11 cellular contexts compared by ENCODE assay signal in genomic region chr2:129233751-129234406, GRCh38.
DNase-seq lines count a peak whose midpoint lies in the region; ATAC-seq and TF ChIP-seq lines count a peak whose summit lies in the region.
"Had no signal": no experiment of that assay in that cellular context is flagged by ENCODE, and none has a peak within 500 bp of the region (broad histone marks: within the 10 kb centered on the region; RNA-seq: fewer than 3 reads in every experiment).

No MANE protein-coding gene starts in this region.

- H3K4me3 ChIP-seq in epithelial cell of esophagus (ENCODE audit: low read length): no peak overlapping the region
- no peak overlapping the region for H3K4me3 ChIP-seq in colonic mucosa

- no peak overlapping the region for H3K9ac ChIP-seq in colonic mucosa (ENCODE audit: low read depth in 2 of 2, low read length in 2 of 2)

- peak; percentile 20 for TF ChIP-seq CTCF in GM10248 (IDR thresholded peaks at IDR 0.05; ENCODE audit: control extremely low read depth, extremely low read depth, low read depth, missing control alignments)
- peak; percentile 39; the same call in 1 of the 2 replicates for TF ChIP-seq CTCF in LNCAP (IDR thresholded peaks at IDR 0.05)
- peak; percentile 51 for TF ChIP-seq CTCF in epithelial cell of esophagus (IDR thresholded peaks at IDR 0.05; ENCODE audit: insufficient read depth, low read depth, low read length, missing control alignments)
- TF ChIP-seq CTCF in neural crest cell (conservative IDR thresholded peaks at IDR 0.05): peak; percentile 37
- no peak for TF ChIP-seq CTCF in colonic mucosa (IDR thresholded peaks at IDR 0.05)

- H3K36me3 ChIP-seq in colonic mucosa: no peaks in the 10 kb centered on the region

- no peaks in the 10 kb centered on the region for H3K36me3 Mint-ChIP-seq in neural crest cell (ENCODE audit: low read depth)
- H3K36me3 Mint-ChIP-seq in activated T-cell treated with anti-CD3 and anti-CD28 coated beads, Interleukin-2, amount 50 U/mL, for 4 hours (ENCODE audit: insufficient read depth): no peaks in the 10 kb centered on the region

- H3K4me1 ChIP-seq in colonic mucosa: no peaks in the 10 kb centered on the region

- H3K9me3 ChIP-seq in colonic mucosa: no peaks in the 10 kb centered on the region

- H3K27ac ChIP-seq in colonic mucosa: no peak overlapping the region

- CTCF ChIA-PET in GM10248 (lab: Yijun Ruan, JAX): interaction anchor here (1.0 to 1.4 kb wide), 3 partner anchors 10 to 20 kb away, joined by 3 to 5 read pairs (median 4); no protein-coding TSS in a partner anchor

- no peak overlapping the region for H3K27ac Mint-ChIP-seq in neural crest cell (ENCODE audit: unreplicated experiment)
- H3K27ac Mint-ChIP-seq: activated T-helper 2 cell treated with anti-CD3 and anti-CD28 coated beads, Interferon-gamma antibody, Interleukin-2, Interleukin-4, amounts not matched to agents 10 μg/mL and 5 μg/mL and 100 μg/mL, durations not matched to agents 14 hours and 24 hours and 36 hours had no signal

- H3K4me1 Mint-ChIP-seq in neural crest cell: no peaks in the 10 kb centered on the region
- H3K4me1 Mint-ChIP-seq in activated T-cell treated with anti-CD3 and anti-CD28 coated beads, Interleukin-2, amount 50 U/mL, for 4 hours (ENCODE audit: low read depth): no peaks in the 10 kb centered on the region

- no peak for ATAC-seq in GM18511 (IDR thresholded peaks at IDR 0.05; ENCODE audit: unreplicated experiment)
- no peak for ATAC-seq in activated T-cell treated with anti-CD3 and anti-CD28 coated beads, Interleukin-2, amount 50 U/mL, for 4 hours

- H3K9me3 Mint-ChIP-seq in neural crest cell: no peaks in the 10 kb centered on the region
- H3K9me3 Mint-ChIP-seq in activated T-cell treated with anti-CD3 and anti-CD28 coated beads, Interleukin-2, amount 50 U/mL, for 4 hours: no peaks in the 10 kb centered on the region
- H3K9me3 Mint-ChIP-seq: activated T-helper 2 cell treated with anti-CD3 and anti-CD28 coated beads, Interferon-gamma antibody, Interleukin-2, Interleukin-4, amounts not matched to agents 10 μg/mL and 5 μg/mL and 100 μg/mL, durations not matched to agents 14 hours and 24 hours and 36 hours had no signal

- POLR2A ChIA-PET in GM10248 (lab: Yijun Ruan, JAX): interaction anchor here (0.6 kb wide), 1 partner anchor 11 kb away, joined by 3 read pairs; no protein-coding TSS in a partner anchor

- intact Hi-C loops in colonic mucosa (cut with DNase I): no loop called here

- no peaks in the 10 kb centered on the region for H3K27me3 ChIP-seq in colonic mucosa

- no peaks in the 10 kb centered on the region for H3K27me3 Mint-ChIP-seq in neural crest cell (ENCODE audit: low read depth)
- no peaks in the 10 kb centered on the region for H3K27me3 Mint-ChIP-seq in activated T-cell treated with anti-CD3 and anti-CD28 coated beads, Interleukin-2, amount 50 U/mL, for 4 hours (ENCODE audit: low read depth)

- H3K4me3 Mint-ChIP-seq in neural crest cell: no peak overlapping the region
- H3K4me3 Mint-ChIP-seq in activated T-cell treated with anti-CD3 and anti-CD28 coated beads, Interleukin-2, amount 50 U/mL, for 4 hours: no peak overlapping the region

- DNase-seq in GM10248 (ENCODE audit: extremely low spot score) (peak; percentile 25), epithelial cell of esophagus (ENCODE audit: low read depth) (peak; percentile 57), neural crest cell (ENCODE audit: low read depth, low spot score) (no peak), colonic mucosa (no peak)
- DNase-seq in activated T-cell treated with anti-CD3 and anti-CD28 coated beads, Interleukin-2, amount 50 U/mL, for 4 hours: no peak
- DNase-seq: GF-D8; NCI-H187 treated with DMSO at 0.1 percent for 48 hours; stimulated activated CD4-positive, alpha-beta T cell treated with anti-CD3 and anti-CD28 coated beads, Interleukin-4, amount 100 ng/mL, for 1 hour had no signal

Comparison
In these comparisons a context has a peak if more than half of its experiments do, and no peak if none do; other contexts are left out.
1. DNase-seq: peak in GM10248 (single experiment) and epithelial cell of esophagus (single experiment); none in neural crest cell (single experiment), colonic mucosa (single experiment) and activated T-cell treated with anti-CD3 and anti-CD28 coated beads, Interleukin-2, amount 50 U/mL, for 4 hours (single experiment).